In the genomic region with DNA sequence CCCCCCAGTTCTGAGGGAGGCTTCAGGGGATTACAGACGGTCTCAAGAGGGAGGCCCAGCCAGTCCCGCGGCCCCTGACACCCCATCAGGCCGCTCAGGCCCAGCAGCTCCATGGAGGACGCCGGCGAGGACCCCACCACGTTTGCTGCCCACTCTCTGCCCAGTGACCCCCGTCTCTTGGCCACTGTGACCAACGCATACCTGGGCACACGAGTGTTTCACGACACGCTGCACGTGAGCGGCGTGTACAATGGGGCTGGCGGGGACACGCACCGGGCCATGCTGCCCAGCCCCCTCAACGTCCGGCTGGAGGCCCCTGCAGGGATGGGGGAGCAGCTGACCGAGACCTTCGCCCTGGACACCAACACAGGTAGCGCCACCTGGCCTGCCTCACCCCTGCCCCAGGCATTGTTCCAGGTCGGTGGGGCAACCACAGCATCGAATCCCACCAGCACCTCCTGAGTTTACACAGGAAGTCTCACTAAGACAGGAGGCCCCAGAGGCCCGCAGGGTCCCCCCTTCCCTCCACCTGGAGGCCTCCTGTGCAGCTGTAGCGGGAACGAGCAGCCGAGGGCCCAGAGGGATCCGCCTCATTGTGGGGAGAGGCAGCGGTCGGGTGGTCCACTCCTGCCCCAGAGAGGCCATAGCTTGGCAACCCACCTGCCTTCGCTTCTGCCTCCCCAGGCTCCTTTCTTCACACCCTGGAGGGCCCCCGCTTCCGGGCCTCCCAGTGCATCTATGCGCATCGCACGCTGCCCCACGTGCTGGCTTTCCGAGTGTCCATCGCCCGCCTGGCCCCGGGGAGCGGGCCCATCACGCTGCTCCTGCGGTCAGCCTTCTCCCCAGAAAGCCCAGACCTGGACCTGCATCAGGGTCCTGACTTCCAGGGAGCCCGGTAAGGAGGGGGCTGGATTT, we compare ENCODE assay signal across 8 cellular contexts. TPM values are rescaled to one million over a fixed set of nuclear protein-coding genes. Genes with fewer than 3 reads are reported as not detected.
DNase-seq lines count a peak whose midpoint lies in the region; ATAC-seq and TF ChIP-seq lines count a peak whose summit lies in the region.

No MANE protein-coding gene starts in this region.

- H3K27me3 ChIP-seq in HCT116 (ENCODE audit: insufficient read depth, low read length), result no peaks in the 10 kb centered on the region
- H3K27me3 ChIP-seq in spleen (replicated peaks in 1 of 7), result peaks cover 0 to 31% (median 0%) of the 10 kb centered on the region in 7 donors

- H3K79me2 ChIP-seq in HCT116 (ENCODE audit: insufficient read depth, low read length), result peaks cover 7% of the 10 kb centered on the region; the same call in 1 of the 2 replicates

- H3K4me1 ChIP-seq in HCT116 (ENCODE audit: control insufficient read depth in 1 of 2, insufficient read depth in 2 of 2, low read length in 2 of 2) (peaks cover 14 to 25% of the 10 kb centered on the region in 2 experiments), spleen (peaks cover 6 to 70% (median 26%) of the 10 kb centered on the region in 6 donors)

- peaks cover 15% of the 10 kb centered on the region for H3K36me3 Mint-ChIP-seq in activated CD4-positive, alpha-beta memory T cell treated with anti-CD3 and anti-CD28 coated beads, Interleukin-2, amount 10 ng/mL, durations not matched to agents 7 days and 5 days (ENCODE audit: low read depth)

- H3K4me3 Mint-ChIP-seq in activated CD4-positive, alpha-beta memory T cell treated with anti-CD3 and anti-CD28 coated beads, Interleukin-2, amount 10 ng/mL, durations not matched to agents 7 days and 5 days, result peak overlapping the region; percentile 71

- no peak overlapping the region for H3K27ac Mint-ChIP-seq in activated CD4-positive, alpha-beta memory T cell treated with anti-CD3 and anti-CD28 coated beads, Interleukin-2, amount 10 ng/mL, durations not matched to agents 7 days and 5 days

- no peaks in the 10 kb centered on the region for H4K20me1 ChIP-seq in HCT116 (ENCODE audit: insufficient read depth)

- H3K27ac ChIP-seq in HCT116 (ENCODE audit: low read depth, low read length) (peak overlapping the region; percentile 56; the same call in 1 of the 2 replicates), spleen (peak overlapping the region in 6 of 8 donors; percentile 74 to 95 (median 90))

- peak overlapping the region; percentile 90 for H3K4me2 ChIP-seq in HCT116 (ENCODE audit: low read length)

- RAD21 ChIA-PET in HCT116 (lab: Charles Lee; ENCODE audit: low non-redundant PET in 1 of 2, low total read pairs in 2 of 2, uncharacterized antibody in 2 of 2, unreplicated experiment in 2 of 2), result no interaction called here

- WGBS in spleen, 5 donors, result 51 to 90% (median 77%) methylated on average over 35 to 48 of the region's 48 CpGs

- H3K36me3 ChIP-seq in HCT116 (ENCODE audit: control insufficient read depth in 1 of 2, insufficient read depth in 2 of 2, low read length in 2 of 2), result peaks cover 0 to 5% of the 10 kb centered on the region in 2 experiments; a peak in 3 of 4 replicates
- H3K36me3 ChIP-seq in spleen, result peaks cover 0 to 58% (median 26%) of the 10 kb centered on the region in 6 donors

- no peaks in the 10 kb centered on the region for H3K9me3 ChIP-seq in HCT116 (ENCODE audit: control insufficient read depth in 1 of 2, insufficient read depth in 1 of 2, low read depth in 1 of 2, low read length in 2 of 2)
- no peaks in the 10 kb centered on the region for H3K9me3 ChIP-seq in spleen

- no peak for ATAC-seq in HCT116
- ATAC-seq in left ventricle myocardium superior, result no peak
- ATAC-seq in HG03469 (IDR thresholded peaks at IDR 0.05; ENCODE audit: unreplicated experiment), result no peak
- ATAC-seq in GM18511 (IDR thresholded peaks at IDR 0.05; ENCODE audit: unreplicated experiment), result no peak

- peak overlapping the region; percentile 59 to 63 for H3K4me3 ChIP-seq in HCT116 (replicated peaks in 1 of 2; ENCODE audit: low read depth in 1 of 2, low read length in 2 of 2)
- peak overlapping the region; percentile 58 to 86 (median 62) for H3K4me3 ChIP-seq in spleen

- no peaks in the 10 kb centered on the region for H3K9me2 ChIP-seq in HCT116 (ENCODE audit: insufficient read depth)

- intact Hi-C loops in HCT116 (cut with micrococcal nuclease), result loop anchor here (5.0 kb wide), 1 partner anchor 53 kb away; the partner anchor contains the start of genes PSMD13 and SIRT3
- intact Hi-C loops in left ventricle myocardium superior (cut with micrococcal nuclease), result no loop called here
- intact Hi-C loops in spleen (cut with DNase I; ENCODE audit: low total_unique reads), result no loop called here

- CTCF ChIA-PET in HCT116 (lab: Charles Lee), result no interaction called here
- CTCF ChIA-PET in activated CD4-positive, alpha-beta memory T cell treated with anti-CD3 and anti-CD28 coated beads, Interleukin-2, amount 10 ng/mL, durations not matched to agents 7 days and 5 days (lab: Charles Lee), result interaction anchor here (0.7 kb wide), 1 partner anchor 15 kb away, joined by 7 read pairs; no protein-coding TSS in a partner anchor

- POLR2A ChIA-PET in HCT116 (lab: Charles Lee), result no interaction called here
- POLR2A ChIA-PET in activated CD4-positive, alpha-beta memory T cell treated with anti-CD3 and anti-CD28 coated beads, Interleukin-2, amount 10 ng/mL, durations not matched to agents 7 days and 5 days (lab: Charles Lee), result interaction anchor here (1.0 to 3.8 kb wide), 9 partner anchors 8 to 65 kb away, joined by 3 to 42 read pairs (median 4); partner anchors contain the start of genes NLRP6 and PSMD13

- TF ChIP-seq CTCF in HCT116 (IDR thresholded peaks at IDR 0.05 in 2 of 3, conservative IDR thresholded peaks at IDR 0.05 in 1 of 3; ENCODE audit: borderline replicate concordance in 1 of 3, insufficient read depth in 1 of 3, low read depth in 2 of 3, low read length in 2 of 3) (no peak), spleen (IDR thresholded peaks at IDR 0.05 in 8 of 11, conservative IDR thresholded peaks at IDR 0.05 in 3 of 11) (no peak)

- TSS peak; percentile 61 for BruUV-seq in HCT116 (replicated peaks; lab: Mats Ljungman, UMichigan)

- H3K4me1 Mint-ChIP-seq in activated CD4-positive, alpha-beta memory T cell treated with anti-CD3 and anti-CD28 coated beads, Interleukin-2, amount 10 ng/mL, durations not matched to agents 7 days and 5 days, result peaks cover 35% of the 10 kb centered on the region

- no peaks in the 10 kb centered on the region for H3K9me3 Mint-ChIP-seq in activated CD4-positive, alpha-beta memory T cell treated with anti-CD3 and anti-CD28 coated beads, Interleukin-2, amount 10 ng/mL, durations not matched to agents 7 days and 5 days

- no peak overlapping the region for H2AFZ ChIP-seq in HCT116 (ENCODE audit: low read depth, low read length, poor library complexity, severe bottlenecking)

- DNase-seq in HCT116 (ENCODE audit: low read depth, low spot score) (no peak), left ventricle myocardium superior (peak; percentile 31), spleen (peak; percentile 83), islet precursor cell (no peak)
- DNase-seq in activated CD4-positive, alpha-beta memory T cell treated with anti-CD3 and anti-CD28 coated beads, Interleukin-2, amount 10 ng/mL, durations not matched to agents 7 days and 5 days, result no peak
- no peak for DNase-seq in activated CD4-positive, CD25-positive, alpha-beta regulatory T cell (lab: John Stamatoyannopoulos, UW)

- peaks cover 6% of the 10 kb centered on the region for H3K27me3 Mint-ChIP-seq in activated CD4-positive, alpha-beta memory T cell treated with anti-CD3 and anti-CD28 coated beads, Interleukin-2, amount 10 ng/mL, durations not matched to agents 7 days and 5 days

- no peak for TF ChIP-seq POLR2A in HCT116 (IDR thresholded peaks at IDR 0.05; ENCODE audit: borderline replicate concordance, extremely low read depth, insufficient read depth, insufficient read length)
- TF ChIP-seq POLR2A in spleen (IDR thresholded peaks at IDR 0.05), result no peak

- no peak for TF ChIP-seq RAD21 in HCT116 (IDR thresholded peaks at IDR 0.05; ENCODE audit: low read depth)

- peak overlapping the region; percentile 68 for H3K9ac ChIP-seq in HCT116 (ENCODE audit: low read length)

TF ChIP-seq in HCT116, 20 proteins besides CTCF, POLR2A, EP300 and RAD21 (continues in another document):
- TF ChIP-seq, protein P1, sequence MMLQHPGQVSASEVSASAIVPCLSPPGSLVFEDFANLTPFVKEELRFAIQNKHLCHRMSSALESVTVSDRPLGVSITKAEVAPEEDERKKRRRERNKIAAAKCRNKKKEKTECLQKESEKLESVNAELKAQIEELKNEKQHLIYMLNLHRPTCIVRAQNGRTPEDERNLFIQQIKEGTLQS (IDR thresholded peaks at IDR 0.05), result no peak

RNA-seq across cellular contexts. Expression of gene PGGHG, which starts 1.0 kb away (rescaled TPM):
- total RNA-seq in HCT116 (2021; ENCODE audit: unreplicated experiment), result 57.5 TPM
- polyA plus RNA-seq in HCT116 (2012), result 33.9 and 37.6 TPM in 2 replicates
- 100 to 1,000 TPM; 113 to 117 TPM for total RNA-seq in activated CD4-positive, alpha-beta memory T cell treated with anti-CD3 and anti-CD28 coated beads, Interleukin-2, amount 10 ng/mL, durations not matched to agents 7 days and 5 days
- 7.2 TPM for total RNA-seq in left ventricle myocardium superior
- 100 to 1,000 TPM in 6 of 7 donors, 10 to 100 TPM in 1; 53.4 to 182 (median 128) TPM for total RNA-seq in spleen
- polyA plus RNA-seq in spleen, result 100 to 1,000 TPM; 127 to 250 (median 134) TPM

RNA-seq across cellular contexts. Expression of gene IFITM5, which starts 9.4 kb away (rescaled TPM):
- total RNA-seq in HCT116 (2021; ENCODE audit: unreplicated experiment) (not detected), left ventricle myocardium superior (not detected), spleen (not detected)
- not detected in 2 replicates for polyA plus RNA-seq in HCT116 (2012)
- total RNA-seq in activated CD4-positive, alpha-beta memory T cell treated with anti-CD3 and anti-CD28 coated beads, Interleukin-2, amount 10 ng/mL, durations not matched to agents 7 days and 5 days, result not detected
- polyA plus RNA-seq in spleen, result not detected

RNA-seq across cellular contexts. Expression of gene NLRP6, which starts 11.8 kb away (rescaled TPM):
- total RNA-seq in HCT116 (2021; ENCODE audit: unreplicated experiment) (not detected), left ventricle myocardium superior (0.32 TPM), spleen (10 to 100 TPM in 4 of 7 donors, 1 to 10 TPM in 3; 5.0 to 30.9 (median 10.0) TPM)
- polyA plus RNA-seq in HCT116 (2012), result 0.09 and 0.16 TPM in 2 replicates
- total RNA-seq in activated CD4-positive, alpha-beta memory T cell treated with anti-CD3 and anti-CD28 coated beads, Interleukin-2, amount 10 ng/mL, durations not matched to agents 7 days and 5 days, result 1 to 10 TPM; 2.5 TPM
- 1 to 10 TPM in 2 of 3 donors, under 1 TPM in 1; 0.15 to 1.3 (median 1.1) TPM for polyA plus RNA-seq in spleen

RNA-seq across cellular contexts. Expression of gene IFITM2, which starts 17.7 kb away (rescaled TPM):
- total RNA-seq in HCT116 (2021; ENCODE audit: unreplicated experiment), result 106 TPM
- 322 and 372 TPM in 2 replicates for polyA plus RNA-seq in HCT116 (2012)
- total RNA-seq in activated CD4-positive, alpha-beta memory T cell treated with anti-CD3 and anti-CD28 coated beads, Interleukin-2, amount 10 ng/mL, durations not matched to agents 7 days and 5 days, result 1,000 to 10,000 TPM; 1,637 to 1,643 TPM
- 200 TPM for total RNA-seq in left ventricle myocardium superior
- 1,000 to 10,000 TPM in 4 of 7 donors, 100 to 1,000 TPM in 3; 507 to 1,635 (median 1,062) TPM for total RNA-seq in spleen
- polyA plus RNA-seq in spleen, result 1,000 to 10,000 TPM in 1 of 3 donors, 100 to 1,000 TPM in 2; 680 to 1,006 (median 885) TPM

RNA-seq across cellular contexts. Expression of gene IFITM1, which starts 23.9 kb away (rescaled TPM):
- total RNA-seq in HCT116 (2021; ENCODE audit: unreplicated experiment), result 6.1 TPM
- 7.8 and 10.1 TPM in 2 replicates for polyA plus RNA-seq in HCT116 (2012)
- 1,000 to 10,000 TPM; 1,010 to 1,055 TPM for total RNA-seq in activated CD4-positive, alpha-beta memory T cell treated with anti-CD3 and anti-CD28 coated beads, Interleukin-2, amount 10 ng/mL, durations not matched to agents 7 days and 5 days
- total RNA-seq in left ventricle myocardium superior, result 101 TPM
- total RNA-seq in spleen, result 100 to 1,000 TPM; 333 to 670 (median 510) TPM
- 100 to 1,000 TPM; 314 to 496 (median 327) TPM for polyA plus RNA-seq in spleen

Comparison
In these comparisons a context has a peak if more than half of its experiments do, and no peak if none do; other contexts are left out.
1. DNase-seq: peak in left ventricle myocardium superior (single experiment) and spleen (single experiment); none in HCT116 (single experiment), activated CD4-positive, alpha-beta memory T cell treated with anti-CD3 and anti-CD28 coated beads, Interleukin-2, amount 10 ng/mL, durations not matched to agents 7 days and 5 days (single experiment), islet precursor cell (single experiment) and activated CD4-positive, CD25-positive, alpha-beta regulatory T cell (0 of 4).